Comparison of ENCODE assay signal across 8 cellular contexts in the genomic region with DNA sequence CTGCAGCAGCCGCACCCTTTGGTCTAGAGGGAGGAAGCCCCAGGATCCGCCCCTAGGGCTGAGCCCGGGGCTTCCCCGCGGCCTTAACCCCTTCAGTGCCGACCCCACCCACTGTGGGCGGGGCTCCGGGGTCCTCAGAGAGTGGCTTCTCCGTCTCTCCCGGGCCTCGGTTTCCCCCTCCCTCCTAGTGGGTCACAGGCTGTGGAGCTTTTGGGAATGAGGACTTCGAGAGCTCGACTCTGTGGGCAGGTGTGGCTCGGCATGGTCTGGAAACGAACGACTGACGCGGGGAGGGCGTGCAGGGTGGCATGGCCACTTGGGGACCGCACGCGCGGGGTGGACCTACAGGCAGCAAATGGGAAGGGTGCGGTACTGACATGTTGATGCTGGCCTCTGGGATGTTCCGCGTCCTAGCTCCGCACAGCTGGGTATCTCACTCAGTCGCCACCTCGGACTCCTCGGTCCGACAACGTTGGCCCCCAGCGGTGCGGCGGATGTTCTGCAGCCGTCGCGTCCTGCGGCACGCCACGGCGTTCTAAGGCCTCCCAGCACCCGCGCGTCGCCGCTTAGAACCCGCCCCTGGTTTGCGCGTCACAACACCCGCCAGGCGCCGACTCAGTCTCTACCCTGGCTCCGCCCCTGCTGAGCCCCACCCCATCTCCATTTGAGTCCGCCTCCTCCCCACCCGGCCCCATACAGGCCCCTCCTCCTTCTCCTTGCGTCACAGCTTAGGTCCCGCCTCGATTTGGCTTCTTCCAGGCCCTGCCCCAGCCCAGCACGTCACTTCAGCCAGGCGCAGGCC. TPM values are rescaled to one million over a fixed set of nuclear protein-coding genes. Genes with fewer than 3 reads are reported as not detected.
DNase-seq lines count a peak whose midpoint lies in the region; ATAC-seq, FAIRE-seq and TF ChIP-seq lines count a peak whose summit lies in the region.

Gene HYAL3 (minus strand): TSS at position 570 of the 802 bp plus-strand sequence. CDS start 3,803 bp downstream, outside the sequence.
Gene NAA80 (minus strand): TSS at position 570 of the 802 bp plus-strand sequence. CDS start 1,942 bp downstream, outside the sequence.

- no peaks in the 10 kb centered on the region for H3K27me3 Mint-ChIP-seq in central memory CD8-positive, alpha-beta T cell

- DNase-seq in AG09319 (ENCODE audit: extremely low read depth, low read depth) (peak; percentile 99), NCI-H226 (peak; percentile 80), keratinocyte (ENCODE audit: low read depth, low spot score) (peak; percentile 100)
- DNase-seq in activated CD4-positive, CD25-positive, alpha-beta regulatory T cell (lab: John Stamatoyannopoulos, UW), result peak; percentile 98
- DNase-seq in central memory CD8-positive, alpha-beta T cell (ENCODE audit: low spot score in 2 of 2), result peak; percentile 99 to 100
- peak; percentile 98 to 99 for DNase-seq in stimulated activated CD4-positive, alpha-beta T cell treated with anti-CD3 and anti-CD28 coated beads, Interleukin-15, amount 100 ng/mL, for 1 hour (ENCODE audit: low read depth in 1 of 2, low spot score in 1 of 2)

- no peaks in the 10 kb centered on the region for H3K9me3 ChIP-seq in keratinocyte (ENCODE audit: control insufficient read depth, low read depth, low read length)

- H3K9me1 ChIP-seq in keratinocyte (ENCODE audit: control insufficient read depth, extremely low read depth, insufficient read depth, low read length), result peaks cover 3% of the 10 kb centered on the region

- H3K27ac Mint-ChIP-seq in central memory CD8-positive, alpha-beta T cell (ENCODE audit: low read depth), result peak within 1 kb of the TSS; percentile 96

- peak within 1 kb of the TSS; percentile 94 for H3K4me2 ChIP-seq in keratinocyte (ENCODE audit: control insufficient read depth, extremely low read depth, insufficient read depth, low read depth, low read length)

- TF ChIP-seq CTCF in AG09319 (IDR thresholded peaks at IDR 0.05; ENCODE audit: low read depth, low read length) (peak; percentile 17), keratinocyte (optimal IDR thresholded peaks at IDR 0.05 in 1 of 3, IDR thresholded peaks at IDR 0.05 in 1 of 3, conservative IDR thresholded peaks at IDR 0.05 in 1 of 3; ENCODE audit: extremely low read depth in 1 of 3, insufficient read depth in 2 of 3, low read length in 3 of 3) (peak in 2 of 3 experiments; percentile 41 to 48)

- peak; percentile 76 for ATAC-seq in HG03196 (IDR thresholded peaks at IDR 0.05; ENCODE audit: unreplicated experiment)
- peak; percentile 86 for ATAC-seq in central memory CD8-positive, alpha-beta T cell (replicated peaks; ENCODE audit: extremely low read depth, poor library complexity, severe bottlenecking)

- dilution Hi-C loops in keratinocyte (cut with MboI; ENCODE audit: extremely low pct_ligation_motif_present, low sequenced_read_pairs), result no loop called here

- no peaks in the 10 kb centered on the region for H3K9me3 Mint-ChIP-seq in central memory CD8-positive, alpha-beta T cell

- no peak for FAIRE-seq in keratinocyte (lab: Jason Lieb, UNC)

- TF ChIP-seq POLR2A in GM18951 (IDR thresholded peaks at IDR 0.05; ENCODE audit: extremely low read depth, insufficient read depth, insufficient read length), result peak; percentile 89

- peak within 1 kb of the TSS; percentile 97 for H3K27ac ChIP-seq in keratinocyte (ENCODE audit: control insufficient read depth, insufficient read depth, low read length)

- peak within 1 kb of the TSS; percentile 92 for H3K4me3 Mint-ChIP-seq in central memory CD8-positive, alpha-beta T cell

- peaks cover 0 to 4% of the 10 kb centered on the region in 2 experiments for H3K36me3 ChIP-seq in keratinocyte (ENCODE audit: control insufficient read depth in 2 of 2, extremely low read depth in 1 of 2, insufficient read depth in 2 of 2, low read length in 2 of 2)

- H3K27me3 ChIP-seq in keratinocyte (ENCODE audit: control insufficient read depth, extremely low read depth, insufficient read depth, low read length), result no peaks in the 10 kb centered on the region

- in situ Hi-C loops in GM18951 (cut with MboI; ENCODE audit: low sequenced_read_pairs, unreplicated experiment), result no loop called here

- peaks cover 32% of the 10 kb centered on the region for H3K4me1 ChIP-seq in keratinocyte (ENCODE audit: control insufficient read depth, extremely low read depth, insufficient read depth, low read length)

- peak within 1 kb of the TSS; percentile 76 to 97 (median 94) for H3K4me3 ChIP-seq in keratinocyte (ENCODE audit: control insufficient read depth in 2 of 3, extremely low read depth in 1 of 3, insufficient read depth in 2 of 3, low read depth in 1 of 3, low read length in 3 of 3)

- no peaks in the 10 kb centered on the region for H4K20me1 ChIP-seq in keratinocyte (ENCODE audit: control insufficient read depth, extremely low read depth, insufficient read depth, low read length)

- peaks cover 2% of the 10 kb centered on the region for H3K36me3 Mint-ChIP-seq in central memory CD8-positive, alpha-beta T cell (ENCODE audit: insufficient read depth)

- H3K4me1 Mint-ChIP-seq in central memory CD8-positive, alpha-beta T cell, result peaks cover 26% of the 10 kb centered on the region

- peaks cover 9% of the 10 kb centered on the region for H3K79me2 ChIP-seq in keratinocyte (ENCODE audit: control insufficient read depth, insufficient read depth, low read length)

- peak within 1 kb of the TSS; percentile 95 for H3K9ac ChIP-seq in keratinocyte (ENCODE audit: control insufficient read depth, extremely low read depth, insufficient read depth, low read length)

- peak within 1 kb of the TSS; percentile 94 for H2AFZ ChIP-seq in keratinocyte (ENCODE audit: control insufficient read depth, low read length)

RNA-seq across cellular contexts. Expression of gene HYAL3, which starts in this region (rescaled TPM):
- 6.6 to 15.6 TPM (median 10.3 TPM) in 3 replicates for polyA plus RNA-seq in keratinocyte
- polyA plus RNA-seq in keratinocyte (2011; ENCODE audit: low read depth), result 1.3 TPM
- 8.8 and 15.8 TPM in 2 replicates for polyA plus RNA-seq in keratinocyte (2011; cell fraction: cytosol; rRNA removed)
- polyA plus RNA-seq in keratinocyte (2011; cell fraction: nucleus; rRNA removed), result 14.3 and 18.5 TPM in 2 replicates
- 3.2 and 9.2 TPM in 2 replicates for polyA plus RNA-seq in keratinocyte (2012; ENCODE audit: low replicate concordance)
- 5.2 to 15.4 TPM (median 14.1 TPM) in 3 replicates for polyA minus RNA-seq in keratinocyte
- polyA minus RNA-seq in keratinocyte (2011; cell fraction: cytosol; rRNA and poly(A)+ RNA removed), result 15.5 TPM
- polyA minus RNA-seq in keratinocyte (2011; cell fraction: nucleus; rRNA and poly(A)+ RNA removed), result 7.7 and 8.8 TPM in 2 replicates

RNA-seq across cellular contexts. Expression of gene NAA80, which starts in this region (rescaled TPM):
- polyA plus RNA-seq in keratinocyte, result 6.1 to 9.4 TPM (median 8.0 TPM) in 3 replicates
- 3.4 TPM for polyA plus RNA-seq in keratinocyte (2011; ENCODE audit: low read depth)
- 4.2 and 8.2 TPM in 2 replicates for polyA plus RNA-seq in keratinocyte (2011; cell fraction: cytosol; rRNA removed)
- polyA plus RNA-seq in keratinocyte (2011; cell fraction: nucleus; rRNA removed), result 21.2 and 34.6 TPM in 2 replicates
- polyA plus RNA-seq in keratinocyte (2012; ENCODE audit: low replicate concordance), result 8.9 and 11.4 TPM in 2 replicates
- 6.9 to 30.9 TPM (median 8.3 TPM) in 3 replicates for polyA minus RNA-seq in keratinocyte
- 4.6 TPM for polyA minus RNA-seq in keratinocyte (2011; cell fraction: cytosol; rRNA and poly(A)+ RNA removed)
- polyA minus RNA-seq in keratinocyte (2011; cell fraction: nucleus; rRNA and poly(A)+ RNA removed), result 3.9 and 6.3 TPM in 2 replicates

Comparison
In these comparisons a context has a peak if more than half of its experiments do, and no peak if none do; other contexts are left out.
1. Peak in every context shown above with its lines: DNase-seq, ATAC-seq, H3K4me3 ChIP-seq and H3K27ac ChIP-seq.